ENCODE assay signal across 9 cellular contexts in genomic region chr6:16318538-16318937, GRCh38.
DNase-seq lines count a peak whose midpoint lies in the region; ATAC-seq and TF ChIP-seq lines count a peak whose summit lies in the region.
"Had no signal": no experiment of that assay in that cellular context is flagged by ENCODE, and none has a peak within 500 bp of the region (broad histone marks: within the 10 kb centered on the region; RNA-seq: fewer than 3 reads in every experiment).

No MANE protein-coding gene starts in this region.

- POLR2A ChIA-PET in RWPE1 (lab: Yijun Ruan, JAX; ENCODE audit: low non-redundant PET), result no interaction called here

- DNase-seq in AG08395 (ENCODE audit: low spot score), result peak; percentile 88
- peak; percentile 17 for DNase-seq in RWPE1 (ENCODE audit: low spot score)
- DNase-seq in central memory CD8-positive, alpha-beta T cell (ENCODE audit: low spot score in 2 of 2), result no peak
- DNase-seq in osteoblast (ENCODE audit: insufficient read length, low spot score, missing footprints), result peak; percentile 95
- no peak for DNase-seq in Karpas-422
- no peak for DNase-seq in HPDE6-E6E7 (ENCODE audit: extremely low spot score)

- peak overlapping the region; percentile 37 for H2AFZ ChIP-seq in osteoblast (ENCODE audit: low read length)
- H2AFZ ChIP-seq in Karpas-422 (ENCODE audit: low read length), result no peak overlapping the region

- H3K4me3 ChIP-seq in osteoblast (ENCODE audit: insufficient read depth, low read length), result no peak overlapping the region
- no peak overlapping the region for H3K4me3 ChIP-seq in Karpas-422 (ENCODE audit: low read length)

- H4K20me1 ChIP-seq in osteoblast (ENCODE audit: insufficient read depth, low read length), result peaks cover 20% of the 10 kb centered on the region
- no peaks in the 10 kb centered on the region for H4K20me1 ChIP-seq in Karpas-422 (ENCODE audit: insufficient read depth, low read depth, low read length)

- H3K9me2 ChIP-seq in Karpas-422 (replicated peaks; ENCODE audit: insufficient read depth, low read length), result no peaks in the 10 kb centered on the region

- no peaks in the 10 kb centered on the region for H3K27me3 Mint-ChIP-seq in central memory CD8-positive, alpha-beta T cell

- CTCF ChIA-PET in RWPE1 (lab: Yijun Ruan, JAX), result no interaction called here

- H3K9me3 ChIP-seq in osteoblast (ENCODE audit: low read depth, low read length), result no peaks in the 10 kb centered on the region
- H3K9me3 ChIP-seq in Karpas-422 (ENCODE audit: low read length), result no peaks in the 10 kb centered on the region

- no peak for ATAC-seq in central memory CD8-positive, alpha-beta T cell (replicated peaks; ENCODE audit: extremely low read depth, poor library complexity, severe bottlenecking)
- ATAC-seq in HG03571 (IDR thresholded peaks at IDR 0.05; ENCODE audit: unreplicated experiment), result no peak
- no peak for ATAC-seq in GM19023 (IDR thresholded peaks at IDR 0.05; ENCODE audit: unreplicated experiment)

- H3K27ac Mint-ChIP-seq in central memory CD8-positive, alpha-beta T cell (ENCODE audit: low read depth), result peak overlapping the region; percentile 91

- H3K4me1 ChIP-seq in osteoblast (ENCODE audit: insufficient read depth, low read length), result peaks cover 62% of the 10 kb centered on the region
- H3K4me1 ChIP-seq in Karpas-422 (ENCODE audit: low read length), result peaks cover 61% of the 10 kb centered on the region

- H3K4me2 ChIP-seq in osteoblast (ENCODE audit: insufficient read depth, low read length) (peak overlapping the region; percentile 59), Karpas-422 (ENCODE audit: low read depth, low read length, poor library complexity, severe bottlenecking) (no peak overlapping the region)

- H3K9ac ChIP-seq in Karpas-422 (ENCODE audit: low read length), result no peak overlapping the region

- peak overlapping the region; percentile 75 for H3K4me3 Mint-ChIP-seq in central memory CD8-positive, alpha-beta T cell

- H3K9me3 Mint-ChIP-seq in central memory CD8-positive, alpha-beta T cell, result no peaks in the 10 kb centered on the region

- H3K79me2 ChIP-seq in osteoblast (ENCODE audit: insufficient read depth, low read length) (peaks cover 3% of the 10 kb centered on the region), Karpas-422 (ENCODE audit: low read length) (no peaks in the 10 kb centered on the region)

- peaks cover 57% of the 10 kb centered on the region for H3K4me1 Mint-ChIP-seq in central memory CD8-positive, alpha-beta T cell

- H3K36me3 Mint-ChIP-seq in central memory CD8-positive, alpha-beta T cell (ENCODE audit: insufficient read depth), result peaks cover 18% of the 10 kb centered on the region

- H3K36me3 ChIP-seq in osteoblast (ENCODE audit: insufficient read depth, low read length) (no peaks in the 10 kb centered on the region), Karpas-422 (ENCODE audit: insufficient read depth, low read length) (no peaks in the 10 kb centered on the region)

- H3K27ac ChIP-seq in RWPE1 (no peak overlapping the region), osteoblast (ENCODE audit: low read depth, low read length) (peak overlapping the region; percentile 98), Karpas-422 (ENCODE audit: low read length) (no peak overlapping the region)
- H3K27ac ChIP-seq: HL-60 had no signal

- TF ChIP-seq CTCF in RWPE1 (conservative IDR thresholded peaks at IDR 0.05; ENCODE audit: low read depth) (no peak), osteoblast (IDR thresholded peaks at IDR 0.05; ENCODE audit: extremely low read depth, low read depth, low read length) (no peak)

- H3K27me3 ChIP-seq in osteoblast (ENCODE audit: insufficient read depth, low read length) (no peaks in the 10 kb centered on the region), Karpas-422 (ENCODE audit: low read length) (no peaks in the 10 kb centered on the region)

Comparison
In these comparisons a context has a peak if more than half of its experiments do, and no peak if none do; other contexts are left out.
1. DNase-seq: peak in AG08395 (single experiment), RWPE1 (single experiment) and osteoblast (single experiment); none in central memory CD8-positive, alpha-beta T cell (0 of 2), Karpas-422 (single experiment) and HPDE6-E6E7 (single experiment).